12 cellular contexts compared by ENCODE assay signal in genomic region chr12:121810234-121810817, GRCh38. TPM values are rescaled to one million over a fixed set of nuclear protein-coding genes. Genes with fewer than 3 reads are reported as not detected.
DNase-seq lines count a peak whose midpoint lies in the region; ATAC-seq, FAIRE-seq and TF ChIP-seq lines count a peak whose summit lies in the region.
"Had no signal": no experiment of that assay in that cellular context is flagged by ENCODE, and none has a peak within 500 bp of the region (broad histone marks: within the 10 kb centered on the region; RNA-seq: fewer than 3 reads in every experiment).

No MANE protein-coding gene starts in this region.

- peak overlapping the region; percentile 74 for H3K4me3 Mint-ChIP-seq in activated CD8-positive, alpha-beta T cell treated with anti-CD3 and anti-CD28 coated beads for 36 hours

- peaks cover 39% of the 10 kb centered on the region for H3K4me1 Mint-ChIP-seq in activated CD8-positive, alpha-beta T cell treated with anti-CD3 and anti-CD28 coated beads for 36 hours (ENCODE audit: low read depth)

- FAIRE-seq in kidney (lab: Jason Lieb, UNC): no peak
- FAIRE-seq: islet of Langerhans had no signal

- intact Hi-C loops in left ventricle myocardium superior (cut with micrococcal nuclease): no loop called here
- intact Hi-C loops in Right ventricle myocardium superior (cut with DNase I): no loop called here
- intact Hi-C loops in activated CD8-positive, alpha-beta T cell treated with anti-CD3 and anti-CD28 coated beads for 36 hours (cut with micrococcal nuclease): loop anchor here (2.0 kb wide), 1 partner anchor 16 kb away; no protein-coding TSS in a partner anchor
- intact Hi-C loops in kidney (cut with DNase I): no loop called here
- intact Hi-C loops in tibial artery (cut with DNase I; ENCODE audit: low total_unique reads): loop anchor here (5.0 kb wide), 1 partner anchor 77 kb away; the partner anchor contains the start of gene PSMD9

- H3K9me3 ChIP-seq in kidney (ENCODE audit: control insufficient read depth in 1 of 2, low read length in 2 of 2) (no peaks in the 10 kb centered on the region), tibial artery (no peaks in the 10 kb centered on the region)

- no peaks in the 10 kb centered on the region for H3K9me3 Mint-ChIP-seq in activated CD8-positive, alpha-beta T cell treated with anti-CD3 and anti-CD28 coated beads for 36 hours
- H3K9me3 Mint-ChIP-seq: naive B cell had no signal

- no peak for TF ChIP-seq CTCF in activated CD8-positive, alpha-beta T cell treated with anti-CD3 and anti-CD28 coated beads for 36 hours (IDR thresholded peaks at IDR 0.05)
- TF ChIP-seq CTCF in kidney (IDR thresholded peaks at IDR 0.05; ENCODE audit: borderline replicate concordance, extremely low read depth, insufficient read depth) (no peak), tibial artery (IDR thresholded peaks at IDR 0.05) (no peak)

- H3K27ac Mint-ChIP-seq in activated CD8-positive, alpha-beta T cell treated with anti-CD3 and anti-CD28 coated beads for 36 hours: no peak overlapping the region

- CTCF ChIA-PET in activated CD8-positive, alpha-beta T cell treated with anti-CD3 and anti-CD28 coated beads for 36 hours (lab: Charles Lee): interaction anchor here (1.8 to 13.5 kb wide), 10 partner anchors 10 to 112 kb away, joined by 5 to 698 read pairs (median 10); partner anchors contain the start of genes RHOF and SETD1B

- DNase-seq in left ventricle myocardium superior (peak; percentile 27), Right ventricle myocardium superior (no peak), kidney (peak; percentile 80), tibial artery (peak in 1 of 2 donors; percentile 66), T-helper 1 cell (no peak), NCI-H1930 (lab: John Stamatoyannopoulos, UW) (no peak), DMS153 treated with DMSO at 0.1 percent for 48 hours (lab: John Stamatoyannopoulos, UW; ENCODE audit: unreplicated experiment) (no peak)
- DNase-seq in activated CD8-positive, alpha-beta T cell treated with anti-CD3 and anti-CD28 coated beads for 36 hours: no peak
- DNase-seq: activated gamma-delta T cell, MM.1S, naive B cell had no signal

- H3K36me3 Mint-ChIP-seq in activated CD8-positive, alpha-beta T cell treated with anti-CD3 and anti-CD28 coated beads for 36 hours (ENCODE audit: low read depth): peaks cover 58% of the 10 kb centered on the region

- H3K4me1 ChIP-seq in kidney (ENCODE audit: control insufficient read depth in 1 of 2, insufficient read depth in 1 of 2, low read depth in 1 of 2, low read length in 2 of 2) (peaks cover 17 to 43% of the 10 kb centered on the region in 2 donors), tibial artery (peaks cover 0 to 66% (median 63%) of the 10 kb centered on the region in 4 donors)

- no peak overlapping the region for H3K4me3 ChIP-seq in kidney (ENCODE audit: low read length in 2 of 2)
- no peak overlapping the region for H3K4me3 ChIP-seq in tibial artery

- H3K27me3 Mint-ChIP-seq in activated CD8-positive, alpha-beta T cell treated with anti-CD3 and anti-CD28 coated beads for 36 hours: no peaks in the 10 kb centered on the region
- H3K27me3 Mint-ChIP-seq: naive B cell had no signal

- ATAC-seq in left ventricle myocardium superior: no peak
- ATAC-seq in Right ventricle myocardium superior (ENCODE audit: poor library complexity): no peak
- ATAC-seq in activated CD8-positive, alpha-beta T cell treated with anti-CD3 and anti-CD28 coated beads for 36 hours: no peak

- H3K27ac ChIP-seq in kidney (ENCODE audit: low read depth in 2 of 2, low read length in 2 of 2): no peak overlapping the region
- H3K27ac ChIP-seq in tibial artery: peak overlapping the region; percentile 74 to 88

- H3K36me3 ChIP-seq in kidney (ENCODE audit: control insufficient read depth in 1 of 2, insufficient read depth in 2 of 2, low read length in 2 of 2): peaks cover 16 to 43% of the 10 kb centered on the region in 2 donors
- peaks cover 29 to 57% (median 52%) of the 10 kb centered on the region in 3 donors for H3K36me3 ChIP-seq in tibial artery

- POLR2A ChIA-PET in activated CD8-positive, alpha-beta T cell treated with anti-CD3 and anti-CD28 coated beads for 36 hours (lab: Charles Lee): interaction anchor here (0.5 to 25.9 kb wide), 3 partner anchors 23 to 1344 kb away, joined by 3 to 683 read pairs (median 5); partner anchors contain the start of genes RHOF and TMEM120B

- no peak overlapping the region for H3K9ac ChIP-seq in kidney (ENCODE audit: low read length in 2 of 2)

- no peaks in the 10 kb centered on the region for H3K27me3 ChIP-seq in tibial artery

RNA-seq across cellular contexts. Expression of gene SETD1B, which starts 6.5 kb away (rescaled TPM):
- 9.0 TPM for total RNA-seq in left ventricle myocardium superior
- 8.6 TPM for total RNA-seq in Right ventricle myocardium superior
- total RNA-seq in activated CD8-positive, alpha-beta T cell treated with anti-CD3 and anti-CD28 coated beads for 36 hours: 10 to 100 TPM; 13.3 TPM
- total RNA-seq in kidney: 34.5 TPM
- 3.5 TPM for polyA plus RNA-seq in kidney (ENCODE audit: insufficient read depth, low read depth, low replicate concordance)

RNA-seq across cellular contexts. Expression of gene RHOF, which starts 16.8 kb away (rescaled TPM):
- 48.3 TPM for total RNA-seq in left ventricle myocardium superior
- 41.8 TPM for total RNA-seq in Right ventricle myocardium superior
- 100 to 1,000 TPM; 108 to 116 TPM for total RNA-seq in activated CD8-positive, alpha-beta T cell treated with anti-CD3 and anti-CD28 coated beads for 36 hours
- 42.6 TPM for total RNA-seq in kidney
- polyA plus RNA-seq in kidney (ENCODE audit: insufficient read depth, low read depth, low replicate concordance): 23.9 TPM

RNA-seq across cellular contexts. Expression of gene HPD, which starts 48.3 kb away (rescaled TPM):
- total RNA-seq in left ventricle myocardium superior (2.2 TPM), Right ventricle myocardium superior (2.7 TPM), kidney (4.6 TPM)
- not detected for total RNA-seq in activated CD8-positive, alpha-beta T cell treated with anti-CD3 and anti-CD28 coated beads for 36 hours
- 393 TPM for polyA plus RNA-seq in kidney (ENCODE audit: insufficient read depth, low read depth, low replicate concordance)

Comparison
In these comparisons a context has a peak if more than half of its experiments do, and no peak if none do; other contexts are left out.
1. DNase-seq: peak in left ventricle myocardium superior (single experiment) and kidney (single experiment); none in Right ventricle myocardium superior (single experiment), activated CD8-positive, alpha-beta T cell treated with anti-CD3 and anti-CD28 coated beads for 36 hours (single experiment), T-helper 1 cell (0 of 5), NCI-H1930 (0 of 2) and DMS153 treated with DMSO at 0.1 percent for 48 hours (single experiment).
2. H3K27ac ChIP-seq: peak in tibial artery (2 of 2); none in kidney (0 of 2).
3. intact Hi-C loops: an anchor here in activated CD8-positive, alpha-beta T cell treated with anti-CD3 and anti-CD28 coated beads for 36 hours (2.0 kb wide) and tibial artery (5.0 kb wide); none called in left ventricle myocardium superior, Right ventricle myocardium superior and kidney.